ENCODE assay signal across 24 cellular contexts in genomic region chr12:56350662-56351061, GRCh38. TPM values are rescaled to one million over a fixed set of nuclear protein-coding genes. Genes with fewer than 3 reads are reported as not detected.
"Had no signal": no experiment of that assay in that cellular context is flagged by ENCODE, and none has a peak within 500 bp of the region (broad histone marks: within the 10 kb centered on the region; RNA-seq: fewer than 3 reads in every experiment).

No MANE protein-coding gene starts in this region.

- DNase-seq: activated CD4-positive, alpha-beta memory T cell treated with anti-CD3 and anti-CD28 coated beads for 36 hours; activated gamma-delta T cell treated with Interleukin-2 at 50 U/mL for 16 hours; activated T-cell treated with anti-CD3 and anti-CD28 coated beads, Interleukin-2, amount 50 U/mL, for 72 hours; cerebellar nuclear complex; effector CD8-positive, alpha-beta T cell; foreskin fibroblast; glutamatergic neuron; hippocampal formation; lower lobe of right lung; nucleus accumbens; stimulated activated CD4-positive, alpha-beta T cell treated with anti-CD3 and anti-CD28 coated beads, Interleukin-1b, Interleukin-23, amount 100 ng/mL, for 48 hours; stimulated activated naive CD8-positive, alpha-beta T cell treated with anti-CD3 and anti-CD28 coated beads, Interleukin-15, amount 100 ng/mL, for 72 hours; SW 1271 had no signal

- H3K27ac ChIP-seq: ascending aorta, lower lobe of right lung, SJSA1 had no signal

- H3K9me3 ChIP-seq: ascending aorta, lower lobe of right lung, SJSA1 had no signal

- FAIRE-seq: bronchial epithelial cell, islet of Langerhans, TTC549 had no signal

- H3K27ac Mint-ChIP-seq: activated CD4-positive, alpha-beta memory T cell treated with anti-CD3 and anti-CD28 coated beads for 36 hours; activated T-cell treated with anti-CD3 and anti-CD28 coated beads, Interleukin-2, amount 50 U/mL, for 72 hours; dendritic cell treated with granulocyte-macrophage colony-stimulating factor and Interleukin-4, amounts not matched to agents 40 ng/mL and 50 ng/mL, for 4 days; nephron; stimulated activated naive CD8-positive, alpha-beta T cell treated with anti-CD3 and anti-CD28 coated beads, Interleukin-15, amount 100 ng/mL, for 72 hours; T-helper 2 cell treated with Interferon-gamma antibody and Interleukin-4, amounts not matched to agents 5 μg/mL and 100 μg/mL, for 36 hours; type B pancreatic cell had no signal

- H3K27me3 ChIP-seq: ascending aorta, SJSA1 had no signal

- ATAC-seq: activated T-cell treated with anti-CD3 and anti-CD28 coated beads, Interleukin-2, amount 50 U/mL, for 72 hours; lower lobe of right lung; stimulated activated naive CD8-positive, alpha-beta T cell treated with anti-CD3 and anti-CD28 coated beads, Interleukin-15, amount 100 ng/mL, for 72 hours had no signal

- H3K4me3 Mint-ChIP-seq: activated CD4-positive, alpha-beta memory T cell treated with anti-CD3 and anti-CD28 coated beads for 36 hours; activated T-cell treated with anti-CD3 and anti-CD28 coated beads, Interleukin-2, amount 50 U/mL, for 72 hours; dendritic cell treated with granulocyte-macrophage colony-stimulating factor and Interleukin-4, amounts not matched to agents 40 ng/mL and 50 ng/mL, for 4 days; nephron; stimulated activated naive CD8-positive, alpha-beta T cell treated with anti-CD3 and anti-CD28 coated beads, Interleukin-15, amount 100 ng/mL, for 72 hours; T-helper 2 cell treated with Interferon-gamma antibody and Interleukin-4, amounts not matched to agents 5 μg/mL and 100 μg/mL, for 36 hours; type B pancreatic cell had no signal

- H3K9me3 Mint-ChIP-seq: activated CD4-positive, alpha-beta memory T cell treated with anti-CD3 and anti-CD28 coated beads for 36 hours; activated T-cell treated with anti-CD3 and anti-CD28 coated beads, Interleukin-2, amount 50 U/mL, for 72 hours; dendritic cell treated with granulocyte-macrophage colony-stimulating factor and Interleukin-4, amounts not matched to agents 40 ng/mL and 50 ng/mL, for 4 days; nephron; stimulated activated naive CD8-positive, alpha-beta T cell treated with anti-CD3 and anti-CD28 coated beads, Interleukin-15, amount 100 ng/mL, for 72 hours; T-helper 2 cell treated with Interferon-gamma antibody and Interleukin-4, amounts not matched to agents 5 μg/mL and 100 μg/mL, for 36 hours; type B pancreatic cell had no signal

- H3K27me3 Mint-ChIP-seq: activated CD4-positive, alpha-beta memory T cell treated with anti-CD3 and anti-CD28 coated beads for 36 hours; dendritic cell treated with granulocyte-macrophage colony-stimulating factor and Interleukin-4, amounts not matched to agents 40 ng/mL and 50 ng/mL, for 4 days; stimulated activated naive CD8-positive, alpha-beta T cell treated with anti-CD3 and anti-CD28 coated beads, Interleukin-15, amount 100 ng/mL, for 72 hours; type B pancreatic cell had no signal

- H3K4me3 ChIP-seq: ascending aorta, lower lobe of right lung, SJSA1 had no signal

- H3K4me1 ChIP-seq: ascending aorta, lower lobe of right lung, SJSA1 had no signal

- H3K4me1 Mint-ChIP-seq: nephron; stimulated activated naive CD8-positive, alpha-beta T cell treated with anti-CD3 and anti-CD28 coated beads, Interleukin-15, amount 100 ng/mL, for 72 hours had no signal

RNA-seq across cellular contexts. Expression of gene IL23A, which starts 12.0 kb away (rescaled TPM):
- total RNA-seq: ascending aorta, bronchial epithelial cell, temporal lobe had no signal

RNA-seq across cellular contexts. Expression of gene APOF, which starts 12.0 kb away (rescaled TPM):
- total RNA-seq: activated CD4-positive, alpha-beta memory T cell treated with anti-CD3 and anti-CD28 coated beads for 36 hours; ascending aorta; bronchial epithelial cell; lower lobe of right lung; renal cortical epithelial cell; SJSA1; temporal lobe had no signal
